15 cellular contexts compared by ENCODE assay signal in genomic region chr15:48642795-48643194, GRCh38. TPM values are rescaled to one million over a fixed set of nuclear protein-coding genes. Genes with fewer than 3 reads are reported as not detected.
DNase-seq lines count a peak whose midpoint lies in the region; ATAC-seq, FAIRE-seq and TF ChIP-seq lines count a peak whose summit lies in the region.
"Had no signal": no experiment of that assay in that cellular context is flagged by ENCODE, and none has a peak within 500 bp of the region (broad histone marks: within the 10 kb centered on the region; RNA-seq: fewer than 3 reads in every experiment).

No MANE protein-coding gene starts in this region.

- CTCF ChIA-PET in endothelial cell of umbilical vein (lab: Charles Lee) = interaction anchor here (0.9 to 1.7 kb wide), 3 partner anchors 158 to 286 kb away, joined by 4 to 11 read pairs (median 5); no protein-coding TSS in a partner anchor

- H3K14ac ChIP-seq in H9 (ENCODE audit: insufficient read depth, low read length) = no peak overlapping the region

- POLR2A ChIA-PET in endothelial cell of umbilical vein (lab: Charles Lee) = no interaction called here

- no peak overlapping the region for H3K23ac ChIP-seq in H9 (ENCODE audit: insufficient read length, low read depth, low read length)

- H4K91ac ChIP-seq in H9 (ENCODE audit: insufficient read length, low read depth, low read length) = no peak overlapping the region

- H3K36me3 ChIP-seq in heart right ventricle (peaks cover 0 to 14% (median 0%) of the 10 kb centered on the region in 9 donors), endothelial cell of umbilical vein (ENCODE audit: control insufficient read depth in 2 of 2, extremely low read depth in 1 of 2, insufficient read depth in 2 of 2, low read length in 2 of 2) (no peaks in the 10 kb centered on the region), osteoblast (ENCODE audit: insufficient read depth, low read length) (peaks cover 51% of the 10 kb centered on the region), uterus (no peaks in the 10 kb centered on the region)
- H3K36me3 ChIP-seq: neutrophil had no signal

- H3K23me2 ChIP-seq in H9 (ENCODE audit: insufficient read length, low read depth, low read length, poor library complexity, severe bottlenecking) = peaks cover 23% of the 10 kb centered on the region

- peak overlapping the region; percentile 4 to 96 (median 89) for H3K4me3 ChIP-seq in heart right ventricle
- H3K4me3 ChIP-seq in endothelial cell of umbilical vein (replicated peaks in 1 of 3; ENCODE audit: insufficient read depth in 1 of 3, low read depth in 1 of 3, low read length in 3 of 3) = peak overlapping the region in 2 of 3 experiments; percentile 50 to 92
- H3K4me3 ChIP-seq in osteoblast (ENCODE audit: insufficient read depth, low read length) = peak overlapping the region; percentile 93
- peak overlapping the region in 1 of 2 donors; percentile 91 for H3K4me3 ChIP-seq in uterus
- H3K4me3 ChIP-seq: A549 had no signal

- BruUV-seq in endothelial cell of umbilical vein (replicated peaks; lab: Mats Ljungman, UMichigan) = no TSS peak

- no peaks in the 10 kb centered on the region for H4K20me1 ChIP-seq in endothelial cell of umbilical vein (replicated peaks; ENCODE audit: control insufficient read depth, extremely low read depth, insufficient read depth, low read length)
- H4K20me1 ChIP-seq in osteoblast (ENCODE audit: insufficient read depth, low read length) = peaks cover 39% of the 10 kb centered on the region
- no peaks in the 10 kb centered on the region for H4K20me1 ChIP-seq in H9 (ENCODE audit: control insufficient read depth, insufficient read depth, insufficient read length)

- no peak for ATAC-seq in heart right ventricle
- ATAC-seq in left ventricle myocardium superior = no peak
- ATAC-seq: A549; activated CD8-positive, alpha-beta memory T cell treated with anti-CD3 and anti-CD28 coated beads, Interleukin-2, amount 10 ng/mL, durations not matched to agents 7 days and 5 days; stimulated activated naive CD8-positive, alpha-beta T cell treated with anti-CD3 and anti-CD28 coated beads, Interleukin-15, Interleukin-2, amounts not matched to agents 100 U/mL and 50 U/mL, for 24 hours had no signal

- no peak overlapping the region for H3K4me3 Mint-ChIP-seq in H9
- H3K4me3 Mint-ChIP-seq: activated CD8-positive, alpha-beta memory T cell treated with anti-CD3 and anti-CD28 coated beads, Interleukin-2, amount 10 ng/mL, durations not matched to agents 7 days and 5 days had no signal

- H4K5ac ChIP-seq in H9 (ENCODE audit: insufficient read length, low read depth, low read length) = no peak overlapping the region

- peaks cover 13% of the 10 kb centered on the region for H3K79me2 ChIP-seq in endothelial cell of umbilical vein (ENCODE audit: control insufficient read depth, insufficient read depth, low read length)
- H3K79me2 ChIP-seq in osteoblast (ENCODE audit: insufficient read depth, low read length) = peaks cover 88% of the 10 kb centered on the region
- H3K79me2 ChIP-seq in H9 (ENCODE audit: insufficient read depth, low read length) = no peaks in the 10 kb centered on the region

- no peaks in the 10 kb centered on the region for H3K9me1 ChIP-seq in endothelial cell of umbilical vein (replicated peaks; ENCODE audit: control insufficient read depth, extremely low read depth, insufficient read depth, low read length)

- H3K4me1 ChIP-seq in heart right ventricle = peaks cover 0 to 65% (median 21%) of the 10 kb centered on the region in 9 donors
- peaks cover 34% of the 10 kb centered on the region for H3K4me1 ChIP-seq in endothelial cell of umbilical vein (ENCODE audit: control insufficient read depth, extremely low read depth, insufficient read depth, low read length)
- peaks cover 51% of the 10 kb centered on the region for H3K4me1 ChIP-seq in osteoblast (ENCODE audit: insufficient read depth, low read length)
- peaks cover 0 to 9% of the 10 kb centered on the region in 2 donors for H3K4me1 ChIP-seq in uterus
- H3K4me1 ChIP-seq in H9 (ENCODE audit: insufficient read depth, low read length) = peaks cover 7% of the 10 kb centered on the region

- H3K4me1 Mint-ChIP-seq in H9 = peaks cover 23 to 25% of the 10 kb centered on the region in 2 experiments

- H3K9me3 ChIP-seq in heart right ventricle (no peaks in the 10 kb centered on the region), endothelial cell of umbilical vein (replicated peaks; ENCODE audit: control insufficient read depth, insufficient read depth, low read length) (no peaks in the 10 kb centered on the region), osteoblast (ENCODE audit: low read depth, low read length) (no peaks in the 10 kb centered on the region), uterus (no peaks in the 10 kb centered on the region), H9 (ENCODE audit: control insufficient read depth, low read depth, low read length) (no peaks in the 10 kb centered on the region)
- H3K9me3 ChIP-seq: A549, neutrophil had no signal

- no peak overlapping the region for H2BK5ac ChIP-seq in H9 (ENCODE audit: insufficient read length, low read length)

- no peak overlapping the region for H2AK5ac ChIP-seq in H9 (ENCODE audit: insufficient read length, low read length)

- no peak overlapping the region for H2BK20ac ChIP-seq in H9 (ENCODE audit: low read depth, low read length, poor library complexity, severe bottlenecking)

- peak overlapping the region; percentile 98 for H3K4me2 ChIP-seq in endothelial cell of umbilical vein (ENCODE audit: insufficient read depth, low read length)
- peak overlapping the region; percentile 91 for H3K4me2 ChIP-seq in osteoblast (ENCODE audit: insufficient read depth, low read length)
- H3K4me2 ChIP-seq in H9 (ENCODE audit: insufficient read depth, insufficient read length, low read length) = no peak overlapping the region
- H3K4me2 ChIP-seq: A549 had no signal

- H3K9me3 Mint-ChIP-seq in H9 = no peaks in the 10 kb centered on the region

- no peak overlapping the region for H2BK15ac ChIP-seq in H9 (ENCODE audit: low read depth, low read length)

- H3K56ac ChIP-seq in H9 (ENCODE audit: insufficient read length, low read depth, low read length) = no peak overlapping the region

- H3K27ac ChIP-seq in heart right ventricle (peak overlapping the region in 6 of 10 donors; percentile 12 to 93 (median 91)), endothelial cell of umbilical vein (ENCODE audit: insufficient read depth, low read depth, low read length) (no peak overlapping the region), osteoblast (ENCODE audit: low read depth, low read length) (peak overlapping the region; percentile 94), uterus (peak overlapping the region; percentile 91 to 94), H9 (ENCODE audit: insufficient read length, low read depth, low read length) (no peak overlapping the region)
- H3K27ac ChIP-seq: A549, neutrophil had no signal

- no peak overlapping the region for H2BK120ac ChIP-seq in H9 (ENCODE audit: low read depth, low read length, poor library complexity, severe bottlenecking)

- H2AFZ ChIP-seq in endothelial cell of umbilical vein (ENCODE audit: low read depth, low read length) (peak overlapping the region; percentile 23), osteoblast (ENCODE audit: low read length) (no peak overlapping the region), H9 (ENCODE audit: low read length) (no peak overlapping the region)

- TF ChIP-seq POLR2A in endothelial cell of umbilical vein (IDR thresholded peaks at IDR 0.05; ENCODE audit: low read depth, low read length) = no peak
- TF ChIP-seq POLR2A in uterus (IDR thresholded peaks at IDR 0.05) = no peak

- H3K18ac ChIP-seq in H9 (ENCODE audit: insufficient read length, low read depth, low read length) = no peak overlapping the region

- peak overlapping the region; percentile 6 for H3K9ac ChIP-seq in endothelial cell of umbilical vein (replicated peaks; ENCODE audit: extremely low read depth, insufficient read depth, low read length)
- no peak overlapping the region for H3K9ac ChIP-seq in H9 (ENCODE audit: extremely low read depth, insufficient read length, low read length)

- TF ChIP-seq CTCF in heart right ventricle (IDR thresholded peaks at IDR 0.05) = no peak
- no peak for TF ChIP-seq CTCF in endothelial cell of umbilical vein (IDR thresholded peaks at IDR 0.05; ENCODE audit: extremely low read depth in 1 of 2, insufficient read depth in 1 of 2, low read depth in 1 of 2, low read length in 2 of 2)
- TF ChIP-seq CTCF in osteoblast (IDR thresholded peaks at IDR 0.05; ENCODE audit: extremely low read depth, low read depth, low read length) = no peak
- TF ChIP-seq CTCF in uterus (IDR thresholded peaks at IDR 0.05) = no peak
- TF ChIP-seq CTCF in H9 (conservative IDR thresholded peaks at IDR 0.05) = no peak

- no peak for DNase-seq in heart right ventricle
- DNase-seq in left ventricle myocardium superior = no peak
- DNase-seq in endothelial cell of umbilical vein (ENCODE audit: low read depth, low spot score) = no peak
- DNase-seq in osteoblast (ENCODE audit: insufficient read length, low spot score, missing footprints) = peak; percentile 77
- DNase-seq in uterus = no peak
- DNase-seq in H9 = no peak
- no peak for DNase-seq in GM19239 (ENCODE audit: insufficient read length, low spot score)
- DNase-seq in stimulated activated CD4-positive, alpha-beta T cell treated with anti-CD3 and anti-CD28 coated beads, Interleukin-1b, Interleukin-23, amount 100 ng/mL, for 48 hours = no peak
- DNase-seq: activated CD8-positive, alpha-beta memory T cell treated with anti-CD3 and anti-CD28 coated beads, Interleukin-2, amount 10 ng/mL, durations not matched to agents 7 days and 5 days; Karpas-422; NCI-H2171; stimulated activated naive CD8-positive, alpha-beta T cell treated with anti-CD3 and anti-CD28 coated beads, Interleukin-15, Interleukin-2, amounts not matched to agents 100 U/mL and 50 U/mL, for 24 hours had no signal

- no peak overlapping the region for H3K4ac ChIP-seq in H9 (ENCODE audit: low read depth, low read length)

- H3T11ph ChIP-seq in H9 (ENCODE audit: low read length) = no peak overlapping the region

- H3K27me3 Mint-ChIP-seq in H9 (ENCODE audit: low read depth) = peaks cover 53% of the 10 kb centered on the region

- dilution Hi-C loops in endothelial cell of umbilical vein (cut with MboI; ENCODE audit: extremely low pct_ligation_motif_present, low sequenced_read_pairs) = no loop called here

- H3K27ac Mint-ChIP-seq in H9 = no peak overlapping the region
- H3K27ac Mint-ChIP-seq: activated CD8-positive, alpha-beta memory T cell treated with anti-CD3 and anti-CD28 coated beads, Interleukin-2, amount 10 ng/mL, durations not matched to agents 7 days and 5 days had no signal

- H4K8ac ChIP-seq in H9 (replicated peaks; ENCODE audit: insufficient read length, low read depth, low read length) = no peak overlapping the region

- H3K79me1 ChIP-seq in H9 (ENCODE audit: insufficient read depth, low read depth, low read length, poor library complexity, severe bottlenecking) = no peaks in the 10 kb centered on the region

- H3K36me3 Mint-ChIP-seq in H9 (ENCODE audit: insufficient read depth in 1 of 3, low read depth in 3 of 3) = no peaks in the 10 kb centered on the region
- H3K36me3 Mint-ChIP-seq: activated CD8-positive, alpha-beta memory T cell treated with anti-CD3 and anti-CD28 coated beads, Interleukin-2, amount 10 ng/mL, durations not matched to agents 7 days and 5 days had no signal

- peaks cover 0 to 30% (median 6%) of the 10 kb centered on the region in 7 donors for H3K27me3 ChIP-seq in heart right ventricle
- no peaks in the 10 kb centered on the region for H3K27me3 ChIP-seq in endothelial cell of umbilical vein (ENCODE audit: control insufficient read depth in 2 of 2, insufficient read depth in 2 of 2, low read length in 2 of 2)
- H3K27me3 ChIP-seq in osteoblast (ENCODE audit: insufficient read depth, low read length) = no peaks in the 10 kb centered on the region
- H3K27me3 ChIP-seq in uterus = no peaks in the 10 kb centered on the region
- peaks cover 12% of the 10 kb centered on the region; the same call in 1 of the 2 replicates for H3K27me3 ChIP-seq in H9 (ENCODE audit: insufficient read depth, low read length)

- H2BK12ac ChIP-seq in H9 (ENCODE audit: insufficient read length, low read depth, low read length) = no peak overlapping the region

- intact Hi-C loops in heart right ventricle (cut with DNase I) = loop anchor here in 6 of 10 donors (5.0 to 10.0 kb wide), 10 partner anchors 40 to 288 kb away; no protein-coding TSS in a partner anchor
- intact Hi-C loops in left ventricle myocardium superior (cut with micrococcal nuclease) = no loop called here
- intact Hi-C loops in endothelial cell of umbilical vein (cut with micrococcal nuclease) = loop anchor here (1.0 to 10.0 kb wide), 3 partner anchors 132 to 159 kb away; no protein-coding TSS in a partner anchor
- intact Hi-C loops in uterus (cut with DNase I; ENCODE audit: low total_unique reads) = no loop called here

- 52 to 63% methylated on average over 1 of the region's 1 CpG for WGBS in heart right ventricle, 2 donors
- no CpG with 5 or more reads among the region's 1 CpG for WGBS in H9 (ENCODE audit: extremely low coverage, insufficient read length, low lambda C conversion rate)

- FAIRE-seq in endothelial cell of umbilical vein (lab: Jason Lieb, UNC) (no peak), GM19239 (lab: Jason Lieb, UNC) (no peak)
- FAIRE-seq: A549, endometrium had no signal

RNA-seq across cellular contexts. Expression of gene FBN1, which starts 2.7 kb away (rescaled TPM):
- total RNA-seq in heart right ventricle (100 to 1,000 TPM in 1 of 10 donors, 10 to 100 TPM in 9; 18.4 to 116 (median 32.9) TPM), left ventricle myocardium superior (27.6 TPM), endothelial cell of umbilical vein (88.1 and 111 TPM in 2 replicates), osteoblast (1,453 and 1,556 TPM in 2 replicates), uterus (100 to 1,000 TPM in 1 of 4 donors, 10 to 100 TPM in 3; 76.3 to 584 (median 95.8) TPM), H9 (2021) (3.6 and 4.9 TPM in 2 replicates)
- polyA plus RNA-seq in heart right ventricle (10 to 100 TPM in 1 of 2 donors, 1 to 10 TPM in 1; 7.0 to 31.8 TPM), endothelial cell of umbilical vein (102 and 107 TPM in 2 replicates)
- polyA plus RNA-seq in endothelial cell of umbilical vein (2011; cell fraction: cytosol; rRNA removed) = 98.4 and 101 TPM in 2 replicates
- polyA plus RNA-seq in endothelial cell of umbilical vein (2011; cell fraction: nucleus; rRNA removed) = 171 and 201 TPM in 2 replicates
- 87.6 and 98.0 TPM in 2 replicates for polyA plus RNA-seq in endothelial cell of umbilical vein (2012)
- 326 and 432 TPM in 2 replicates for polyA minus RNA-seq in endothelial cell of umbilical vein
- 3.3 TPM for polyA minus RNA-seq in endothelial cell of umbilical vein (2011; cell fraction: cytosol; rRNA and poly(A)+ RNA removed)
- 180 and 222 TPM in 2 replicates for polyA minus RNA-seq in endothelial cell of umbilical vein (2011; cell fraction: nucleus; rRNA and poly(A)+ RNA removed)

Comparison
In these comparisons a context has a peak if more than half of its experiments do, and no peak if none do; other contexts are left out.
1. intact Hi-C loops: an anchor here in heart right ventricle (5.0 to 10.0 kb wide) and endothelial cell of umbilical vein (1.0 to 10.0 kb wide); none called in left ventricle myocardium superior and uterus.
2. H3K27ac ChIP-seq: peak in heart right ventricle (6 of 10), osteoblast (single experiment) and uterus (2 of 2); none in endothelial cell of umbilical vein (single experiment) and H9 (single experiment).